ENCODE assay signal across 8 cellular contexts in the genomic region with DNA sequence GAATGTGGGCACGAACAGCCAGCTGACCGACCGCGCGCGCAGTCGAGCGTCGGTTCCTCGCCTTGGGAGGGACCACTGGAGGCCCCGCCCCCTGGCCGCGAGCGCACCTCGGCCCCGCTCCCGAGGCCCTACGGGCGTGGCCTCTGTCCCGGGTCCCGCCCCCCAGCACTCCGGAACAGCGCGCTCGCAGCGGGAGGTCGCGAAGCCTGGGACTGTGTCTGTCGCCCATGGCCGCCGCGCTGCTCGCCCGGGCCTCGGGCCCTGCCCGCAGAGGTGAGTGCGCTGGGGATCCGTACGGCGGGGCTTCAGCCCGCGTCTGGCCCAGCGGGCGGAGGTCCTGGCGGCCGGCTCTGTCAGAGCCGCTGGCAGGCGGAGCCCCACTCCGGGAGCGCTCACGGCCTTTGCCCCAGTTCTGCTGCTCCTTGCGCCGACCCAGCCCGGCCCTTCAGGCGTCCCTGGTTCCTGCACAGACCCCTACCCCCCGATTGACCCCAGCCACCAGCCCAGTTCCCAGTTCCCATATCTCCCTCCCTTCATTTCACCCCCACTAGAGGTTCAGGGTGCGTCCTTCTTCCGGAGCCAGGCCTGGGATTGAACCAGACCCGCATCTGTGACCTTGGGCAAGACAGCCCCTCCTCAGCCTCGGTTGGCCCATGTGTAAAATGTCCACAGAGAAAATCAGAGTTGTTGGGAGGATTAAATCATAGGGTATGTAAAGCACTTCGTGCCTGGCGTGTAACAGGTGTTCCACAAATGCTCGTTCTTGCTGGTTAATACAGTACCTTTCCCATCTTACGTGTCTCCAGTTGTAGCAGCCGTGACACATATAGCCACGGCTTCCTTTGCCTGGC. TPM values are rescaled to one million over a fixed set of nuclear protein-coding genes. Genes with fewer than 3 reads are reported as not detected.
DNase-seq lines count a peak whose midpoint lies in the region; TF ChIP-seq lines count a peak whose summit lies in the region.

A gene with protein sequence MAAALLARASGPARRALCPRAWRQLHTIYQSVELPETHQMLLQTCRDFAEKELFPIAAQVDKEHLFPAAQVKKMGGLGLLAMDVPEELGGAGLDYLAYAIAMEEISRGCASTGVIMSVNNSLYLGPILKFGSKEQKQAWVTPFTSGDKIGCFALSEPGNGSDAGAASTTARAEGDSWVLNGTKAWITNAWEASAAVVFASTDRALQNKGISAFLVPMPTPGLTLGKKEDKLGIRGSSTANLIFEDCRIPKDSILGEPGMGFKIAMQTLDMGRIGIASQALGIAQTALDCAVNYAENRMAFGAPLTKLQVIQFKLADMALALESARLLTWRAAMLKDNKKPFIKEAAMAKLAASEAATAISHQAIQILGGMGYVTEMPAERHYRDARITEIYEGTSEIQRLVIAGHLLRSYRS (plus strand): TSS at position 168 of the 851 bp plus-strand sequence. CDS start 60 bp downstream, at position 228.

- DNase-seq in COLO829 (ENCODE audit: low spot score): peak; percentile 89
- peak; percentile 99 for DNase-seq in GM20000 (ENCODE audit: low spot score)
- DNase-seq in HT-29 (ENCODE audit: low spot score): peak; percentile 87
- peak; percentile 73 for DNase-seq in NT2/D1 (ENCODE audit: low read depth, low spot score)
- DNase-seq in activated CD8-positive, alpha-beta memory T cell treated with anti-CD3 and anti-CD28 coated beads, Interleukin-2, amount 50 U/mL, for 1 hour (ENCODE audit: extremely low read depth): peak; percentile 44
- DNase-seq in endothelial cell (ENCODE audit: low spot score): peak; percentile 84
- DNase-seq in midbrain (lab: John Stamatoyannopoulos, UW): peak; percentile 84
- peak; percentile 84 to 86 for DNase-seq in stimulated activated CD8-positive, alpha-beta memory T cell treated with anti-CD3 and anti-CD28 coated beads, Interleukin-15, amount 100 ng/mL, for 48 hours (ENCODE audit: low read depth in 2 of 2)

- H3K4me1 Mint-ChIP-seq in endothelial cell (ENCODE audit: unreplicated experiment): peaks cover 16% of the 10 kb centered on the region

- H3K27me3 ChIP-seq in NT2/D1 (ENCODE audit: insufficient read depth, insufficient read length): peaks cover 16% of the 10 kb centered on the region

- H3K36me3 Mint-ChIP-seq in endothelial cell (ENCODE audit: low read depth, unreplicated experiment): peaks cover 37% of the 10 kb centered on the region

- peak within 1 kb of the TSS; percentile 68 for H3K27ac Mint-ChIP-seq in endothelial cell (ENCODE audit: unreplicated experiment)

- H3K9me3 ChIP-seq in NT2/D1 (ENCODE audit: insufficient read depth, low read length): no peaks in the 10 kb centered on the region

- peaks cover 47% of the 10 kb centered on the region for H3K36me3 ChIP-seq in NT2/D1 (ENCODE audit: insufficient read depth, insufficient read length, low read length)

- no peak for TF ChIP-seq CTCF in GM20000 (IDR thresholded peaks at IDR 0.05; ENCODE audit: extremely low read depth, missing control alignments)
- TF ChIP-seq CTCF in endothelial cell (IDR thresholded peaks at IDR 0.05; ENCODE audit: unreplicated experiment): no peak

- H3K9me3 Mint-ChIP-seq in endothelial cell (ENCODE audit: unreplicated experiment): no peaks in the 10 kb centered on the region

- peak within 1 kb of the TSS; percentile 85 for H3K9ac ChIP-seq in NT2/D1 (ENCODE audit: insufficient read length, low read depth)

- peak within 1 kb of the TSS; percentile 66 for H3K4me3 ChIP-seq in NT2/D1 (ENCODE audit: insufficient read length, low read depth)

- peak within 1 kb of the TSS; percentile 88 for H3K4me3 Mint-ChIP-seq in endothelial cell (ENCODE audit: unreplicated experiment)

- peaks cover 4% of the 10 kb centered on the region for H3K4me1 ChIP-seq in NT2/D1 (ENCODE audit: insufficient read depth, insufficient read length)

- peaks cover 5% of the 10 kb centered on the region for H3K27me3 Mint-ChIP-seq in endothelial cell (ENCODE audit: unreplicated experiment)

RNA-seq across cellular contexts. Expression of the gene that starts here (rescaled TPM):
- total RNA-seq in HT-29 (2014; rRNA removed; shearing (Covaris generic)): 11.9 and 28.4 TPM in 2 replicates
- total RNA-seq in endothelial cell (ENCODE audit: unreplicated experiment): 5.6 TPM

Comparison
In these comparisons a context has a peak if more than half of its experiments do, and no peak if none do; other contexts are left out.
1. Peak in every context shown above with its lines: DNase-seq and H3K4me3 ChIP-seq.
2. DNase-seq: peak in every context shown above with its lines; median percentile 99 in GM20000; 89 in COLO829; 87 in HT-29; 85 in stimulated activated CD8-positive, alpha-beta memory T cell treated with anti-CD3 and anti-CD28 coated beads, Interleukin-15, amount 100 ng/mL, for 48 hours; 84 in endothelial cell; 84 in midbrain; 73 in NT2/D1; 44 in activated CD8-positive, alpha-beta memory T cell treated with anti-CD3 and anti-CD28 coated beads, Interleukin-2, amount 50 U/mL, for 1 hour.